ENCODE assay signal across 21 cellular contexts in the genomic region with DNA sequence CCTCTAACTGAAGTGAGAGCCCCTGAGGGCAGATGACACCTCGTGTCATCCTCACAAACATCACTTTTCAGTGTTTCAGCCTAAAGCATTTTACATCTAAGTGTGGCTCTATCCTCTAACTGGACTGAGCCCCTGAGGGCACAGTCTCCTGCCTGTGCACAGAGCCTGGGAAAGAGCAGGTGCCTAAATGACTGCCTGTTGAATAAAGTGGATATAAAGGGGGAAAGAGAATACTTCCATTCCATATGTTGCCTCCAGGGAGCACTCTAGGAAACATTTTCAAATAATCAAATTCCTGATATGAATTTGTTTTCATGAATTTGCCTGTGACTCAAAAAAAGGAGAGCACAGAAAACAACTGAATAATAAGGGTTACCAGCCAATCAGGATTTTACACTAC. TPM values are rescaled to one million over a fixed set of nuclear protein-coding genes. Genes with fewer than 3 reads are reported as not detected.
DNase-seq lines count a peak whose midpoint lies in the region; ATAC-seq, FAIRE-seq and TF ChIP-seq lines count a peak whose summit lies in the region.
"Had no signal": no experiment of that assay in that cellular context is flagged by ENCODE, and none has a peak within 500 bp of the region (broad histone marks: within the 10 kb centered on the region; RNA-seq: fewer than 3 reads in every experiment).

No MANE protein-coding gene starts in this region.

- H3K27me3 Mint-ChIP-seq in chondrocyte (ENCODE audit: low read depth) (no peaks in the 10 kb centered on the region), Caco-2 (ENCODE audit: insufficient read depth, unreplicated experiment) (peaks cover 3% of the 10 kb centered on the region)
- H3K27me3 Mint-ChIP-seq: memory B cell had no signal

- POLR2A ChIA-PET in Caco-2 (lab: Charles Lee), result no interaction called here

- H3K4me1 ChIP-seq in Caco-2, result no peaks in the 10 kb centered on the region
- H3K4me1 ChIP-seq: transverse colon had no signal

- H3K4me1 Mint-ChIP-seq in chondrocyte (ENCODE audit: low read depth) (peaks cover 5% of the 10 kb centered on the region), Caco-2 (ENCODE audit: low read depth, unreplicated experiment) (no peaks in the 10 kb centered on the region)
- H3K4me1 Mint-ChIP-seq: memory B cell had no signal

- H3K36me3 ChIP-seq in Caco-2 (ENCODE audit: control insufficient read depth, insufficient read depth, low read length), result no peaks in the 10 kb centered on the region
- H3K36me3 ChIP-seq: cardiac muscle cell, neutrophil, transverse colon had no signal

- no peak overlapping the region for H3K4me3 Mint-ChIP-seq in chondrocyte (ENCODE audit: unreplicated experiment)
- no peak overlapping the region for H3K4me3 Mint-ChIP-seq in Caco-2 (ENCODE audit: unreplicated experiment)
- H3K4me3 Mint-ChIP-seq: activated naive CD8-positive, alpha-beta T cell; memory B cell had no signal

- H3K27ac Mint-ChIP-seq in chondrocyte (ENCODE audit: unreplicated experiment) (no peak overlapping the region), Caco-2 (ENCODE audit: unreplicated experiment) (no peak overlapping the region)
- H3K27ac Mint-ChIP-seq: activated naive CD8-positive, alpha-beta T cell; memory B cell had no signal

- H3K9me3 Mint-ChIP-seq in chondrocyte (ENCODE audit: low read depth) (no peaks in the 10 kb centered on the region), Caco-2 (ENCODE audit: unreplicated experiment) (no peaks in the 10 kb centered on the region)
- H3K9me3 Mint-ChIP-seq: memory B cell had no signal

- H3K36me3 Mint-ChIP-seq in chondrocyte (ENCODE audit: low read depth) (no peaks in the 10 kb centered on the region), Caco-2 (ENCODE audit: insufficient read depth, unreplicated experiment) (peaks cover 6% of the 10 kb centered on the region)
- H3K36me3 Mint-ChIP-seq: activated naive CD8-positive, alpha-beta T cell; memory B cell had no signal

- CTCF ChIA-PET in Caco-2 (lab: Charles Lee), result no interaction called here

- no peak for DNase-seq in AG10803 (ENCODE audit: low read depth)
- peak; percentile 25 for DNase-seq in COLO829 (ENCODE audit: low spot score)
- DNase-seq in NCI-H146 (lab: John Stamatoyannopoulos, UW), result peak; percentile 81
- no peak for DNase-seq in chondrocyte (ENCODE audit: low spot score)
- DNase-seq in Caco-2, result no peak
- no peak for DNase-seq in H54 (ENCODE audit: insufficient read length, low spot score)
- DNase-seq in NCI-H1105 (lab: John Stamatoyannopoulos, UW), result no peak
- DNase-seq: activated CD8-positive, alpha-beta memory T cell treated with anti-CD3 and anti-CD28 coated beads, Interleukin-2, amount 50 U/mL, for 48 hours; C1 segment of cervical spinal cord; effector memory CD4-positive, alpha-beta T cell; foreskin melanocyte; NCI-H187 treated with DMSO at 0.1 percent for 48 hours; stimulated activated CD4-positive, alpha-beta T cell treated with anti-CD3 and anti-CD28 coated beads, Interleukin-4, amount 100 ng/mL, for 24 hours; SW 1271; transverse colon had no signal

- no peaks in the 10 kb centered on the region for H3K27me3 ChIP-seq in Caco-2 (replicated peaks; ENCODE audit: control insufficient read depth, insufficient read depth, low read length)
- H3K27me3 ChIP-seq: cardiac muscle cell, transverse colon had no signal

- H3K4me3 ChIP-seq in AG10803 (ENCODE audit: low read length) (no peak overlapping the region), Caco-2 (ENCODE audit: low read depth, low read length) (no peak overlapping the region)
- H3K4me3 ChIP-seq: cardiac muscle cell, transverse colon had no signal

- TF ChIP-seq CTCF in AG10803 (conservative IDR thresholded peaks at IDR 0.05; ENCODE audit: low read length) (0 out of 2 replicates have a peak, but pooled peaks have one; percentile 13), chondrocyte (IDR thresholded peaks at IDR 0.05) (peak; percentile 48), Caco-2 (IDR thresholded peaks at IDR 0.05; ENCODE audit: insufficient read depth in 1 of 2, low read depth in 1 of 2, low read length in 1 of 2, severe bottlenecking in 1 of 2, unreplicated experiment in 1 of 2) (peak in 1 of 2 experiments; percentile 4)

- TF ChIP-seq POLR2A in H54 (IDR thresholded peaks at IDR 0.05; ENCODE audit: low read depth, low read length), result no peak

- intact Hi-C loops in Caco-2 (cut with micrococcal nuclease; ENCODE audit: unreplicated experiment), result loop anchor here (1.0 kb wide), 1 partner anchor 102 kb away; no protein-coding TSS in a partner anchor

- no peak for ATAC-seq in GM18873 (IDR thresholded peaks at IDR 0.05; ENCODE audit: low FRiP score, unreplicated experiment)

- no TSS peak for BruUV-seq in Caco-2 (replicated peaks; lab: Mats Ljungman, UMichigan)

- H3K9me3 ChIP-seq in Caco-2, result no peaks in the 10 kb centered on the region
- H3K9me3 ChIP-seq: neutrophil, transverse colon had no signal

- no peak for FAIRE-seq in H54 (lab: Jason Lieb, UNC)

RNA-seq across cellular contexts. Expression of a gene that starts 32.2 kb away (rescaled TPM):
- total RNA-seq in chondrocyte (not detected in 3 replicates), Caco-2 (2022) (not detected in 2 replicates)
- total RNA-seq: H4, transverse colon had no signal

RNA-seq across cellular contexts. Expression of a gene that starts 54.7 kb away (rescaled TPM):
- total RNA-seq in chondrocyte (46.6 to 57.5 TPM (median 50.5 TPM) in 3 replicates), Caco-2 (2022) (73.6 and 84.3 TPM in 2 replicates)

Comparison
In these comparisons a context has a peak if more than half of its experiments do, and no peak if none do; other contexts are left out.
1. DNase-seq: peak in COLO829 (single experiment) and NCI-H146 (single experiment); none in AG10803 (single experiment), chondrocyte (single experiment), Caco-2 (0 of 2), H54 (single experiment) and NCI-H1105 (single experiment).